1 cellular context compared by ENCODE assay signal in the genomic region with DNA sequence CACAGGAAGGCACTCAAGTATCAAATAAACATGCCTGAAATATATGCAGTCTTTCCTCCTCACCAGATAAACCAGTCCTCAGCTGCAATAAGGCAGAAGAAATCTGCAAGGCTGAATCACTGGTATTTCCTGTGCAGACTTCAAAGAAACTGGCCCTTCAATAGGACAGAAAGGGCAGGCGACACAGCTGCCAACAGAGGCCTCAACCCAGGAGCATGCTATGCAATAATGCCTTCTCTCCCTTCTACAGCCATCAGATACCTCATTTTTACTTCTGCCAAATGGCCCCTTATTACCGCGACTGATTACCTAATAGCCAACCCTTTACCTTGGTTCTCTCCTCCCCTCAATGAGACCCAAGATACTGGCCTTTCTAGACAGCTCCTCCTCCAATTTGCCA.
A peak's percentile ranks its signal among the peaks of the same experiment; 100 is the strongest.
TF ChIP-seq lines count a peak whose summit lies in the region.

No MANE protein-coding gene starts in this region.

TF ChIP-seq in K562, 482 proteins besides CTCF, POLR2A, EP300 and RAD21:
- TF ChIP-seq, protein P1, sequence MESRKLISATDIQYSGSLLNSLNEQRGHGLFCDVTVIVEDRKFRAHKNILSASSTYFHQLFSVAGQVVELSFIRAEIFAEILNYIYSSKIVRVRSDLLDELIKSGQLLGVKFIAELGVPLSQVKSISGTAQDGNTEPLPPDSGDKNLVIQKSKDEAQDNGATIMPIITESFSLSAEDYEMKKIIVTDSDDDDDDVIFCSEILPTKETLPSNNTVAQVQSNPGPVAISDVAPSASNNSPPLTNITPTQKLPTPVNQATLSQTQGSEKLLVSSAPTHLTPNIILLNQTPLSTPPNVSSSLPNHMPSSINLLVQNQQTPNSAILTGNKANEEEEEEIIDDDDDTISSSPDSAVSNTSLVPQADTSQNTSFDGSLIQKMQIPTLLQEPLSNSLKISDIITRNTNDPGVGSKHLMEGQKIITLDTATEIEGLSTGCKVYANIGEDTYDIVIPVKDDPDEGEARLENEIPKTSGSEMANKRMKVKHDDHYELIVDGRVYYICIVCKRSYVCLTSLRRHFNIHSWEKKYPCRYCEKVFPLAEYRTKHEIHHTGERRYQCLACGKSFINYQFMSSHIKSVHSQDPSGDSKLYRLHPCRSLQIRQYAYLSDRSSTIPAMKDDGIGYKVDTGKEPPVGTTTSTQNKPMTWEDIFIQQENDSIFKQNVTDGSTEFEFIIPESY (CRISPR knock-in tag; IDR thresholded peaks at IDR 0.05) = peak; percentile 71; the same call in 1 of the 2 replicates
- TF ChIP-seq, protein P2, sequence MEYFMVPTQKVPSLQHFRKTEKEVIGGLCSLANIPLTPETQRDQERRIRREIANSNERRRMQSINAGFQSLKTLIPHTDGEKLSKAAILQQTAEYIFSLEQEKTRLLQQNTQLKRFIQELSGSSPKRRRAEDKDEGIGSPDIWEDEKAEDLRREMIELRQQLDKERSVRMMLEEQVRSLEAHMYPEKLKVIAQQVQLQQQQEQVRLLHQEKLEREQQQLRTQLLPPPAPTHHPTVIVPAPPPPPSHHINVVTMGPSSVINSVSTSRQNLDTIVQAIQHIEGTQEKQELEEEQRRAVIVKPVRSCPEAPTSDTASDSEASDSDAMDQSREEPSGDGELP (CRISPR knock-in tag; IDR thresholded peaks at IDR 0.05; ENCODE audit: borderline replicate concordance) = no peak
TF ChIP-seq in K562: peak in this region for 1.
